Comparison of ENCODE assay signal across 18 cellular contexts in genomic region chr4:153062652-153063168, GRCh38.
DNase-seq lines count a peak whose midpoint lies in the region; ATAC-seq, FAIRE-seq and TF ChIP-seq lines count a peak whose summit lies in the region.
"Had no signal": no experiment of that assay in that cellular context is flagged by ENCODE, and none has a peak within 500 bp of the region (broad histone marks: within the 10 kb centered on the region; RNA-seq: fewer than 3 reads in every experiment).

No MANE protein-coding gene starts in this region.

- CTCF ChIA-PET in HepG2 (lab: Yijun Ruan, JAX; ENCODE audit: low intra/inter-chr PET ratio, low total read pairs): no interaction called here

- no peaks in the 10 kb centered on the region for H3K9me2 ChIP-seq in hepatocyte (replicated peaks; ENCODE audit: insufficient read depth)

- H3K4me3 ChIP-seq in HepG2 (replicated peaks in 1 of 3; ENCODE audit: insufficient read depth in 1 of 3, low read depth in 2 of 3, low read length in 3 of 3) (no peak overlapping the region), right lobe of liver (no peak overlapping the region), WERI-Rb-1 (ENCODE audit: low read depth, low read length) (no peak overlapping the region), hepatocyte (no peak overlapping the region)
- H3K4me3 ChIP-seq: BLaER1, GM23338 had no signal

- POLR2A ChIA-PET in HepG2 (lab: Yijun Ruan, JAX): no interaction called here

- WGBS in HepG2 (ENCODE audit: low lambda C conversion rate): 100% methylated on average over 1 of the region's 3 CpGs
- WGBS in right lobe of liver (ENCODE audit: insufficient coverage, low coverage, low lambda C conversion rate, missing lambda C conversion rate): 100% methylated on average over 2 of the region's 3 CpGs
- 99% methylated on average over 3 of the region's 3 CpGs for WGBS in hepatocyte (ENCODE audit: low lambda C conversion rate, missing lambda C conversion rate)

- no TSS peak for BruUV-seq in HepG2 (replicated peaks; lab: Mats Ljungman, UMichigan)

- H3K9me3 ChIP-seq in HepG2 (ENCODE audit: low read length) (no peaks in the 10 kb centered on the region), right lobe of liver (no peaks in the 10 kb centered on the region), WERI-Rb-1 (ENCODE audit: severe bottlenecking) (no peaks in the 10 kb centered on the region), hepatocyte (ENCODE audit: low read depth) (no peaks in the 10 kb centered on the region)
- H3K9me3 ChIP-seq: BLaER1 had no signal

- H3K27ac ChIP-seq in HepG2 (ENCODE audit: extremely low read length, insufficient read depth, low read length): no peak overlapping the region
- H3K27ac ChIP-seq in right lobe of liver: no peak overlapping the region
- H3K27ac ChIP-seq in WERI-Rb-1: peak overlapping the region; percentile 9
- H3K27ac ChIP-seq in hepatocyte: peak overlapping the region; percentile 79
- H3K27ac ChIP-seq: BLaER1 had no signal

- no peak overlapping the region for H2AFZ ChIP-seq in HepG2 (ENCODE audit: low read length)
- H2AFZ ChIP-seq in hepatocyte: no peak overlapping the region

- H4K20me1 ChIP-seq in HepG2 (ENCODE audit: insufficient read depth, low read length): no peaks in the 10 kb centered on the region
- H4K20me1 ChIP-seq in hepatocyte (ENCODE audit: insufficient read depth, poor library complexity, severe bottlenecking): no peaks in the 10 kb centered on the region
- H4K20me1 ChIP-seq: BLaER1 had no signal

- intact Hi-C loops in HepG2 (cut with micrococcal nuclease; ENCODE audit: unreplicated experiment): loop anchor here (10.0 kb wide), 1 partner anchor 62 kb away; no protein-coding TSS in a partner anchor
- intact Hi-C loops in right lobe of liver (cut with DNase I): no loop called here

- in situ Hi-C loops in HepG2 (cut with HindIII; ENCODE audit: extremely low pct_ligation_motif_present, low pct_unique_long_range_greater_than_20kb): no loop called here

- H3K9ac ChIP-seq in HepG2 (ENCODE audit: insufficient read depth, low read depth, low read length): no peak overlapping the region
- H3K9ac ChIP-seq: BLaER1 had no signal

- H3K36me3 ChIP-seq in HepG2 (replicated peaks in 1 of 2; ENCODE audit: control insufficient read depth in 1 of 2, insufficient read depth in 2 of 2, low read length in 2 of 2): no peaks in the 10 kb centered on the region
- no peaks in the 10 kb centered on the region for H3K36me3 ChIP-seq in right lobe of liver
- no peaks in the 10 kb centered on the region for H3K36me3 ChIP-seq in WERI-Rb-1
- H3K36me3 ChIP-seq in hepatocyte (replicated peaks; ENCODE audit: insufficient read depth, low read depth): no peaks in the 10 kb centered on the region
- H3K36me3 ChIP-seq: BLaER1 had no signal

- H3K79me2 ChIP-seq in HepG2 (ENCODE audit: insufficient read depth, low read length): no peaks in the 10 kb centered on the region
- H3K79me2 ChIP-seq in hepatocyte: no peaks in the 10 kb centered on the region

- peaks cover 43% of the 10 kb centered on the region for H3K4me1 ChIP-seq in HepG2 (ENCODE audit: insufficient read depth, low read length)
- H3K4me1 ChIP-seq in right lobe of liver: no peaks in the 10 kb centered on the region
- peaks cover 22% of the 10 kb centered on the region for H3K4me1 ChIP-seq in hepatocyte (ENCODE audit: insufficient read depth)
- H3K4me1 ChIP-seq: BLaER1 had no signal

- TF ChIP-seq RAD21 in HepG2 (CRISPR knock-in tag; IDR thresholded peaks at IDR 0.05): no peak

- H3K27me3 ChIP-seq in HepG2 (ENCODE audit: control insufficient read depth in 1 of 2, insufficient read depth in 2 of 2, low read length in 2 of 2) (no peaks in the 10 kb centered on the region), right lobe of liver (no peaks in the 10 kb centered on the region), WERI-Rb-1 (ENCODE audit: insufficient read depth, low read depth, severe bottlenecking) (no peaks in the 10 kb centered on the region), hepatocyte (no peaks in the 10 kb centered on the region)
- H3K27me3 ChIP-seq: BLaER1 had no signal

- no peak for TF ChIP-seq POLR2A in HepG2 (IDR thresholded peaks at IDR 0.05; ENCODE audit: insufficient read depth in 1 of 2, low read depth in 2 of 2, low read length in 2 of 2)
- TF ChIP-seq POLR2A in right lobe of liver (IDR thresholded peaks at IDR 0.05): no peak

- ATAC-seq in HepG2 (no peak), right lobe of liver (no peak), GM18520 (IDR thresholded peaks at IDR 0.05; ENCODE audit: unreplicated experiment) (no peak), GM18861 (IDR thresholded peaks at IDR 0.05; ENCODE audit: unreplicated experiment) (no peak)
- ATAC-seq: GM23338 had no signal

- no peak overlapping the region for H3K4me2 ChIP-seq in HepG2 (ENCODE audit: low read depth, low read length)
- H3K4me2 ChIP-seq in hepatocyte: no peak overlapping the region
- H3K4me2 ChIP-seq: BLaER1, GM23338 had no signal

- FAIRE-seq in HepG2 (lab: Jason Lieb, UNC): no peak
- FAIRE-seq: GM19239, H54, HTR-8/SVneo had no signal

- TF ChIP-seq EP300 in HepG2 (IDR thresholded peaks at IDR 0.05; ENCODE audit: low read depth in 2 of 2, low read length in 2 of 2) (no peak), HepG2 (CRISPR knock-in tag; IDR thresholded peaks at IDR 0.05; ENCODE audit: borderline replicate concordance) (no peak)

- DNase-seq in HepG2 (ENCODE audit: low spot score): no peak
- no peak for DNase-seq in right lobe of liver
- DNase-seq in WERI-Rb-1: no peak
- no peak for DNase-seq in hepatocyte (ENCODE audit: low spot score)
- no peak for DNase-seq in NCI-H345 treated with DMSO at 0.1 percent for 48 hours (lab: John Stamatoyannopoulos, UW; ENCODE audit: unreplicated experiment)
- DNase-seq: 8988T; CD4-positive, alpha-beta memory T cell; DMS153; DMS79; GF-D8; HCEC 1CT had no signal

- TF ChIP-seq CTCF in HepG2 (CRISPR knock-in tag; IDR thresholded peaks at IDR 0.05): no peak
- TF ChIP-seq CTCF in right lobe of liver (IDR thresholded peaks at IDR 0.05): no peak
- no peak for TF ChIP-seq CTCF in WERI-Rb-1 (IDR thresholded peaks at IDR 0.05; ENCODE audit: low read depth, low read length)
- TF ChIP-seq CTCF in hepatocyte (IDR thresholded peaks at IDR 0.05; ENCODE audit: poor library complexity): no peak

TF ChIP-seq in HepG2, 621 proteins besides CTCF, POLR2A, EP300 and RAD21:
- TF ChIP-seq ZNF407 (CRISPR knock-in tag; IDR thresholded peaks at IDR 0.05; ENCODE audit: not compliant biosample characterization) (no peak), ZNF12 (CRISPR knock-in tag; IDR thresholded peaks at IDR 0.05) (peak; percentile 86)

Comparison
In these comparisons a context has a peak if more than half of its experiments do, and no peak if none do; other contexts are left out.
1. H3K27ac ChIP-seq: peak in WERI-Rb-1 (single experiment) and hepatocyte (single experiment); none in HepG2 (single experiment) and right lobe of liver (0 of 3).